In genomic region chr7:103867874-103868273, GRCh38 we compare ENCODE assay signal across 20 cellular contexts.
"Had no signal": no experiment of that assay in that cellular context is flagged by ENCODE, and none has a peak within 500 bp of the region (broad histone marks: within the 10 kb centered on the region; RNA-seq: fewer than 3 reads in every experiment).

No MANE protein-coding gene starts in this region.

- H3K27me3 Mint-ChIP-seq: memory B cell had no signal

- H3K27ac Mint-ChIP-seq: memory B cell, mesothelial cell of epicardium, natural killer cell had no signal

- H3K27ac ChIP-seq: gastrocnemius medialis, right atrium auricular region, stomach, thoracic aorta, transverse colon had no signal

- H3K4me1 ChIP-seq: gastrocnemius medialis, right atrium auricular region, stomach, transverse colon had no signal

- H3K9me3 Mint-ChIP-seq: neural crest cell had no signal

- H3K4me3 Mint-ChIP-seq: memory B cell, mesothelial cell of epicardium, natural killer cell, neural crest cell had no signal

- DNase-seq: cortex of kidney; effector CD8-positive, alpha-beta T cell; gastrocnemius medialis; glutamatergic neuron; islet precursor cell; natural killer cell; posterior cingulate gyrus; small intestine; stimulated activated CD4-positive, alpha-beta T cell treated with anti-CD3 and anti-CD28 coated beads, Interleukin-12 subunit alpha, Interleukin-12 subunit beta, amount 100 ng/mL, for 4 hours; stimulated activated naive CD4-positive, alpha-beta T cell; stomach; substantia nigra; transverse colon had no signal

- H3K27me3 ChIP-seq: gastrocnemius medialis, right atrium auricular region, stomach, transverse colon had no signal

- H3K36me3 ChIP-seq: gastrocnemius medialis, right atrium auricular region, stomach, thoracic aorta, transverse colon had no signal

- H3K4me3 ChIP-seq: dorsolateral prefrontal cortex, gastrocnemius medialis, right atrium auricular region, stomach, thoracic aorta, transverse colon had no signal

- H3K36me3 Mint-ChIP-seq: memory B cell, mesothelial cell of epicardium, natural killer cell had no signal

- H3K4me1 Mint-ChIP-seq: memory B cell, mesothelial cell of epicardium, natural killer cell, neural crest cell had no signal

- ATAC-seq: gastrocnemius medialis, left lobe of liver, natural killer cell had no signal
